Comparison of ENCODE assay signal across 14 cellular contexts in genomic region chr22:19066531-19067271, GRCh38. TPM values are rescaled to one million over a fixed set of nuclear protein-coding genes. Genes with fewer than 3 reads are reported as not detected.
DNase-seq lines count a peak whose midpoint lies in the region; ATAC-seq, FAIRE-seq and TF ChIP-seq lines count a peak whose summit lies in the region.
"Had no signal": no experiment of that assay in that cellular context is flagged by ENCODE, and none has a peak within 500 bp of the region (broad histone marks: within the 10 kb centered on the region; RNA-seq: fewer than 3 reads in every experiment).

No MANE protein-coding gene starts in this region.

- TF ChIP-seq CTCF in choroid plexus epithelial cell (conservative IDR thresholded peaks at IDR 0.05; ENCODE audit: low read depth, low read length): no peak

- ATAC-seq in left lobe of liver (no peak), GM18520 (IDR thresholded peaks at IDR 0.05; ENCODE audit: unreplicated experiment) (no peak), HG03135 (IDR thresholded peaks at IDR 0.05; ENCODE audit: unreplicated experiment) (no peak)
- ATAC-seq in activated T-cell treated with anti-CD3 and anti-CD28 coated beads, Interleukin-2, amount 50 U/mL, for 4 hours: no peak
- ATAC-seq: activated CD8-positive, alpha-beta T cell treated with anti-CD3 and anti-CD28 coated beads, Interleukin-2, amount 10 ng/mL, durations not matched to agents 7 days and 5 days had no signal

- H3K9me3 Mint-ChIP-seq in activated T-cell treated with anti-CD3 and anti-CD28 coated beads, Interleukin-2, amount 50 U/mL, for 4 hours: no peaks in the 10 kb centered on the region
- H3K9me3 Mint-ChIP-seq: nephron progenitor cell had no signal

- H3K36me3 Mint-ChIP-seq in activated T-cell treated with anti-CD3 and anti-CD28 coated beads, Interleukin-2, amount 50 U/mL, for 4 hours (ENCODE audit: insufficient read depth): peaks cover 33% of the 10 kb centered on the region

- H3K27me3 Mint-ChIP-seq in activated T-cell treated with anti-CD3 and anti-CD28 coated beads, Interleukin-2, amount 50 U/mL, for 4 hours (ENCODE audit: low read depth): no peaks in the 10 kb centered on the region

- FAIRE-seq in HTR-8/SVneo (lab: Jason Lieb, UNC): no peak

- H3K4me1 Mint-ChIP-seq in activated T-cell treated with anti-CD3 and anti-CD28 coated beads, Interleukin-2, amount 50 U/mL, for 4 hours (ENCODE audit: low read depth): peaks cover 4% of the 10 kb centered on the region

- peak; percentile 98 for DNase-seq in AG08395 (ENCODE audit: low spot score)
- DNase-seq in HTR-8/SVneo (ENCODE audit: insufficient read length, low spot score): peak; percentile 25
- peak; percentile 76 for DNase-seq in choroid plexus epithelial cell (ENCODE audit: low read depth)
- DNase-seq in left lobe of liver (ENCODE audit: low spot score): peak; percentile 40
- DNase-seq in activated T-cell treated with anti-CD3 and anti-CD28 coated beads, Interleukin-2, amount 50 U/mL, for 4 hours: no peak
- no peak for DNase-seq in superior temporal gyrus (ENCODE audit: extremely low spot score)
- DNase-seq: activated CD8-positive, alpha-beta T cell treated with anti-CD3 and anti-CD28 coated beads, Interleukin-2, amount 10 ng/mL, durations not matched to agents 7 days and 5 days; NCI-H187; nephron progenitor cell; T-helper 2 cell had no signal

- H3K4me3 Mint-ChIP-seq in activated T-cell treated with anti-CD3 and anti-CD28 coated beads, Interleukin-2, amount 50 U/mL, for 4 hours: no peak overlapping the region
- H3K4me3 Mint-ChIP-seq: activated CD8-positive, alpha-beta T cell treated with anti-CD3 and anti-CD28 coated beads, Interleukin-2, amount 10 ng/mL, durations not matched to agents 7 days and 5 days; nephron progenitor cell had no signal

- no peak overlapping the region for H3K4me3 ChIP-seq in choroid plexus epithelial cell (ENCODE audit: low read depth, low read length)
- H3K4me3 ChIP-seq: BLaER1 treated with 17β-estradiol and CSF1 and Interleukin-3, amounts not matched to agents 10 nM and 100 nM; vagina had no signal

RNA-seq across cellular contexts. Expression of gene DGCR2, which starts 55.5 kb away (rescaled TPM):
- 30.5 TPM for total RNA-seq in left lobe of liver
- 10 to 100 TPM; 25.8 to 27.7 (median 27.0) TPM for total RNA-seq in activated T-cell treated with anti-CD3 and anti-CD28 coated beads, Interleukin-2, amount 50 U/mL, for 4 hours

Comparison
In these comparisons a context has a peak if more than half of its experiments do, and no peak if none do; other contexts are left out.
1. DNase-seq: peak in AG08395 (single experiment), HTR-8/SVneo (single experiment), choroid plexus epithelial cell (single experiment) and left lobe of liver (single experiment); none in activated T-cell treated with anti-CD3 and anti-CD28 coated beads, Interleukin-2, amount 50 U/mL, for 4 hours (single experiment) and superior temporal gyrus (single experiment).